Comparison of ENCODE assay signal across 25 cellular contexts in genomic region chr3:194287392-194287791, GRCh38.
DNase-seq lines count a peak whose midpoint lies in the region; ATAC-seq and TF ChIP-seq lines count a peak whose summit lies in the region.
"Had no signal": no experiment of that assay in that cellular context is flagged by ENCODE, and none has a peak within 500 bp of the region (broad histone marks: within the 10 kb centered on the region; RNA-seq: fewer than 3 reads in every experiment).

No MANE protein-coding gene starts in this region.

- no peak for DNase-seq in GM23338 (ENCODE audit: low spot score)
- peak; percentile 57 for DNase-seq in NCI-H2227 (lab: John Stamatoyannopoulos, UW; ENCODE audit: unreplicated experiment)
- no peak for DNase-seq in neural progenitor cell (ENCODE audit: low spot score)
- no peak for DNase-seq in thyroid gland
- no peak for DNase-seq in stimulated activated naive CD8-positive, alpha-beta T cell treated with anti-CD3 and anti-CD28 coated beads, Interleukin-15, amount 100 ng/mL, for 72 hours
- no peak for DNase-seq in NAMALWA (ENCODE audit: low spot score)
- DNase-seq: activated CD4-positive, CD25-positive, alpha-beta regulatory T cell; activated CD8-positive, alpha-beta T cell treated with anti-CD3 and anti-CD28 coated beads for 36 hours; activated naive CD4-positive, alpha-beta T cell; CD4-positive, alpha-beta memory T cell; DMS53; GF-D8; KG1; midbrain; natural killer cell; NCI-H187; NCI-H446 treated with DMSO at 0.1 percent for 48 hours; NK-92 treated with Interleukin-12 subunit alpha and Interleukin-12 subunit beta, amount 100 ng/mL, for 24 hours; T-helper 9 cell had no signal

- 0 out of 2 replicates have a peak, but pooled peaks cover 4% of the 10 kb centered on the region for H3K9me2 ChIP-seq in GM23338 (ENCODE audit: insufficient read depth)

- H3K9me3 ChIP-seq in ectodermal cell (ENCODE audit: control insufficient read depth, low read length): peaks cover 4% of the 10 kb centered on the region
- H3K9me3 ChIP-seq in neural progenitor cell (ENCODE audit: low read depth): no peaks in the 10 kb centered on the region
- no peaks in the 10 kb centered on the region for H3K9me3 ChIP-seq in thyroid gland
- H3K9me3 ChIP-seq: adrenal gland, breast epithelium, HAP-1, prostate gland had no signal

- H3K9me3 Mint-ChIP-seq in GM23338: no peaks in the 10 kb centered on the region
- peaks cover 27% of the 10 kb centered on the region for H3K9me3 Mint-ChIP-seq in neural progenitor cell
- H3K9me3 Mint-ChIP-seq in stimulated activated naive CD8-positive, alpha-beta T cell treated with anti-CD3 and anti-CD28 coated beads, Interleukin-15, amount 100 ng/mL, for 72 hours: no peaks in the 10 kb centered on the region
- H3K9me3 Mint-ChIP-seq: activated CD8-positive, alpha-beta T cell treated with anti-CD3 and anti-CD28 coated beads for 36 hours; natural killer cell had no signal

- TF ChIP-seq CTCF in GM23338 (conservative IDR thresholded peaks at IDR 0.05; ENCODE audit: low read depth in 2 of 2) (peak in 1 of 2 experiments; percentile 19; a peak in 1 of 4 replicates), neural progenitor cell (IDR thresholded peaks at IDR 0.05) (no peak), thyroid gland (IDR thresholded peaks at IDR 0.05) (no peak)

- H3K27me3 ChIP-seq in GM23338 (ENCODE audit: insufficient read depth) (no peaks in the 10 kb centered on the region), ectodermal cell (ENCODE audit: control insufficient read depth, insufficient read depth, low read length, poor library complexity, severe bottlenecking) (no peaks in the 10 kb centered on the region), neural progenitor cell (no peaks in the 10 kb centered on the region), thyroid gland (no peaks in the 10 kb centered on the region)
- H3K27me3 ChIP-seq: adrenal gland, breast epithelium had no signal

- no peaks in the 10 kb centered on the region for H3K79me2 ChIP-seq in GM23338 (replicated peaks; ENCODE audit: insufficient read depth)
- H3K79me2 ChIP-seq in neural progenitor cell (ENCODE audit: low read depth): no peaks in the 10 kb centered on the region

- intact Hi-C loops in thyroid gland (cut with DNase I): no loop called here

- H3K27ac ChIP-seq in GM23338 (ENCODE audit: low read depth) (0 out of 2 replicates have a peak overlapping the region, but pooled peaks have one; percentile 17), ectodermal cell (ENCODE audit: insufficient read depth, low read depth, low read length, poor library complexity, severe bottlenecking) (peak overlapping the region; percentile 93), neural progenitor cell (peak overlapping the region; percentile 96), thyroid gland (no peak overlapping the region)
- H3K27ac ChIP-seq: adrenal gland, breast epithelium, coronary artery, prostate gland had no signal

- ATAC-seq in GM23338: no peak; the same call in 2 of the 3 replicates
- ATAC-seq in stimulated activated naive CD8-positive, alpha-beta T cell treated with anti-CD3 and anti-CD28 coated beads, Interleukin-15, amount 100 ng/mL, for 72 hours: no peak
- ATAC-seq: activated CD8-positive, alpha-beta T cell treated with anti-CD3 and anti-CD28 coated beads for 36 hours; natural killer cell had no signal

- no peaks in the 10 kb centered on the region for H3K36me3 ChIP-seq in GM23338 (ENCODE audit: insufficient read depth)
- no peaks in the 10 kb centered on the region for H3K36me3 ChIP-seq in ectodermal cell (ENCODE audit: control insufficient read depth, insufficient read depth, low read length)
- H3K36me3 ChIP-seq in neural progenitor cell: no peaks in the 10 kb centered on the region
- H3K36me3 ChIP-seq in thyroid gland: no peaks in the 10 kb centered on the region
- H3K36me3 ChIP-seq: adrenal gland, breast epithelium, HAP-1, prostate gland had no signal

- H3K27me3 Mint-ChIP-seq in GM23338 (ENCODE audit: insufficient read depth, low read depth, poor library complexity) (peaks cover 3% of the 10 kb centered on the region), neural progenitor cell (ENCODE audit: insufficient read depth, low read depth) (peaks cover 48% of the 10 kb centered on the region)
- peaks cover 11% of the 10 kb centered on the region for H3K27me3 Mint-ChIP-seq in stimulated activated naive CD8-positive, alpha-beta T cell treated with anti-CD3 and anti-CD28 coated beads, Interleukin-15, amount 100 ng/mL, for 72 hours

- H3K9ac ChIP-seq in neural progenitor cell: no peak overlapping the region

- peak overlapping the region; percentile 31; the same call in 1 of the 2 replicates for H3K4me3 ChIP-seq in GM23338
- no peak overlapping the region for H3K4me3 ChIP-seq in ectodermal cell (ENCODE audit: insufficient read depth, low read depth, low read length)
- no peak overlapping the region for H3K4me3 ChIP-seq in neural progenitor cell
- no peak overlapping the region for H3K4me3 ChIP-seq in thyroid gland (replicated peaks in 1 of 3)
- H3K4me3 ChIP-seq: adrenal gland, breast epithelium, coronary artery, HAP-1, prostate gland had no signal

- H3F3A ChIP-seq in GM23338 (replicated peaks; ENCODE audit: low read depth): no peaks in the 10 kb centered on the region
- H3F3A ChIP-seq in neural progenitor cell (ENCODE audit: low read depth): peaks cover 52% of the 10 kb centered on the region

- H3K27ac Mint-ChIP-seq in GM23338 (no peak overlapping the region), neural progenitor cell (peak overlapping the region; percentile 14)
- H3K27ac Mint-ChIP-seq in stimulated activated naive CD8-positive, alpha-beta T cell treated with anti-CD3 and anti-CD28 coated beads, Interleukin-15, amount 100 ng/mL, for 72 hours: no peak overlapping the region
- H3K27ac Mint-ChIP-seq: activated CD8-positive, alpha-beta T cell treated with anti-CD3 and anti-CD28 coated beads for 36 hours; CD4-positive, alpha-beta memory T cell; natural killer cell had no signal

- no peaks in the 10 kb centered on the region for H3K36me3 Mint-ChIP-seq in GM23338 (ENCODE audit: low read depth)
- peaks cover 5% of the 10 kb centered on the region for H3K36me3 Mint-ChIP-seq in neural progenitor cell
- H3K36me3 Mint-ChIP-seq: CD4-positive, alpha-beta memory T cell; natural killer cell had no signal

- whole genome bisulfite sequencing in ectodermal cell, 2 experiments: 47 to 52% methylated on average over 3 of the region's 3 CpGs
- WGBS in thyroid gland, 2 donors: 93 to 95% methylated on average over 2 to 3 of the region's 3 CpGs

- H3K4me1 Mint-ChIP-seq in GM23338: peaks cover 2% of the 10 kb centered on the region; the same call in 2 of the 3 replicates
- peaks cover 12% of the 10 kb centered on the region for H3K4me1 Mint-ChIP-seq in neural progenitor cell
- no peaks in the 10 kb centered on the region for H3K4me1 Mint-ChIP-seq in stimulated activated naive CD8-positive, alpha-beta T cell treated with anti-CD3 and anti-CD28 coated beads, Interleukin-15, amount 100 ng/mL, for 72 hours
- H3K4me1 Mint-ChIP-seq: CD4-positive, alpha-beta memory T cell; natural killer cell had no signal

- H2AFZ ChIP-seq in GM23338 (peak overlapping the region; percentile 72), neural progenitor cell (replicated peaks) (no peak overlapping the region)

- no peaks in the 10 kb centered on the region for H4K20me1 ChIP-seq in GM23338 (replicated peaks; ENCODE audit: insufficient read depth)
- H4K20me1 ChIP-seq in neural progenitor cell (ENCODE audit: low read depth): no peaks in the 10 kb centered on the region

- H3K4me3 Mint-ChIP-seq in GM23338 (no peak overlapping the region; the same call in 2 of the 3 replicates), neural progenitor cell (no peak overlapping the region)
- no peak overlapping the region for H3K4me3 Mint-ChIP-seq in stimulated activated naive CD8-positive, alpha-beta T cell treated with anti-CD3 and anti-CD28 coated beads, Interleukin-15, amount 100 ng/mL, for 72 hours
- H3K4me3 Mint-ChIP-seq: activated CD8-positive, alpha-beta T cell treated with anti-CD3 and anti-CD28 coated beads for 36 hours; CD4-positive, alpha-beta memory T cell; natural killer cell had no signal

- no peak for TF ChIP-seq POLR2A in thyroid gland (IDR thresholded peaks at IDR 0.05)

- peaks cover 21% of the 10 kb centered on the region for H3K4me1 ChIP-seq in GM23338 (ENCODE audit: insufficient read depth)
- peaks cover 40% of the 10 kb centered on the region for H3K4me1 ChIP-seq in ectodermal cell (ENCODE audit: control insufficient read depth, insufficient read depth, low read length)
- peaks cover 48% of the 10 kb centered on the region for H3K4me1 ChIP-seq in neural progenitor cell
- H3K4me1 ChIP-seq in thyroid gland: peaks cover 14 to 19% of the 10 kb centered on the region in 2 donors
- H3K4me1 ChIP-seq: prostate gland had no signal

- H3K4me2 ChIP-seq in GM23338: peak overlapping the region; percentile 46
- peak overlapping the region; percentile 79 for H3K4me2 ChIP-seq in neural progenitor cell

TF ChIP-seq in GM23338, 12 proteins besides CTCF, POLR2A, EP300 and RAD21:
- no peak for TF ChIP-seq STAT1 (IDR thresholded peaks at IDR 0.05; ENCODE audit: unreplicated experiment)
- TF ChIP-seq ETS1 (IDR thresholded peaks at IDR 0.05): no peak

Comparison
In these comparisons a context has a peak if more than half of its experiments do, and no peak if none do; other contexts are left out.
1. H3K27ac ChIP-seq: peak in GM23338 (single experiment), ectodermal cell (single experiment) and neural progenitor cell (single experiment); none in thyroid gland (0 of 3).